Comparison of ENCODE assay signal across 1 cellular context in the genomic region with DNA sequence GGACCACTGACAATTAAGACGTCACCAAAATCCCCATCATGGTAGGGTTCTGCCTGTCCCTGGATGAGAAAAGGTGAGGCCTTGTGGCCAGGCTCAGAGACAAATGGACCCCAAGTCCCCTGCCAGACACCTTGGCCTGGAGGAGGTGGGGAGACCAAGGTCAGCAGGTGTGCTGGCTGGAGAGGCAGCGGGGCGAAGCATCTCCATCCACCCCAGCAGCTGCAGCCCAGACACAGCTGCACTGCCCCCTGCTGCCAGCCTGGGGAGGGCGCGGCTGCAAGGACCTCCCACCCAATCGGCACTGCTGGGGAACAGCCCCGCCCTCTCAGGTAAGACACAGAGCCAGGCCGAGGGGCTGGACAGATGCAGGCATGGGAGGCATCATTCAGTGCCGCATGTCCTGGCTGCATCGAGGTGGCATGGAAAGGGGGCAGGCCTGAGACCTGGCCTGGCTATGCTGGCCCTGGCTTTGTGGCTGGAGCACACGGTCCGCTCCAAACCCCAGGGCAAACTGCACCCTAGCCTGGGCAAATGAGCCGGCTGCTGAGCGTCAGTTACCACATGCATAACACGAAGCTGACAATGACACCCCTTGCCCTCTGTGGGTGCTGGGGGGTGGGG.
TF ChIP-seq lines count a peak whose summit lies in the region.

No MANE protein-coding gene starts in this region.

TF ChIP-seq in GM12878, 131 proteins besides CTCF, POLR2A, EP300 and RAD21:
- TF ChIP-seq, protein P1, sequence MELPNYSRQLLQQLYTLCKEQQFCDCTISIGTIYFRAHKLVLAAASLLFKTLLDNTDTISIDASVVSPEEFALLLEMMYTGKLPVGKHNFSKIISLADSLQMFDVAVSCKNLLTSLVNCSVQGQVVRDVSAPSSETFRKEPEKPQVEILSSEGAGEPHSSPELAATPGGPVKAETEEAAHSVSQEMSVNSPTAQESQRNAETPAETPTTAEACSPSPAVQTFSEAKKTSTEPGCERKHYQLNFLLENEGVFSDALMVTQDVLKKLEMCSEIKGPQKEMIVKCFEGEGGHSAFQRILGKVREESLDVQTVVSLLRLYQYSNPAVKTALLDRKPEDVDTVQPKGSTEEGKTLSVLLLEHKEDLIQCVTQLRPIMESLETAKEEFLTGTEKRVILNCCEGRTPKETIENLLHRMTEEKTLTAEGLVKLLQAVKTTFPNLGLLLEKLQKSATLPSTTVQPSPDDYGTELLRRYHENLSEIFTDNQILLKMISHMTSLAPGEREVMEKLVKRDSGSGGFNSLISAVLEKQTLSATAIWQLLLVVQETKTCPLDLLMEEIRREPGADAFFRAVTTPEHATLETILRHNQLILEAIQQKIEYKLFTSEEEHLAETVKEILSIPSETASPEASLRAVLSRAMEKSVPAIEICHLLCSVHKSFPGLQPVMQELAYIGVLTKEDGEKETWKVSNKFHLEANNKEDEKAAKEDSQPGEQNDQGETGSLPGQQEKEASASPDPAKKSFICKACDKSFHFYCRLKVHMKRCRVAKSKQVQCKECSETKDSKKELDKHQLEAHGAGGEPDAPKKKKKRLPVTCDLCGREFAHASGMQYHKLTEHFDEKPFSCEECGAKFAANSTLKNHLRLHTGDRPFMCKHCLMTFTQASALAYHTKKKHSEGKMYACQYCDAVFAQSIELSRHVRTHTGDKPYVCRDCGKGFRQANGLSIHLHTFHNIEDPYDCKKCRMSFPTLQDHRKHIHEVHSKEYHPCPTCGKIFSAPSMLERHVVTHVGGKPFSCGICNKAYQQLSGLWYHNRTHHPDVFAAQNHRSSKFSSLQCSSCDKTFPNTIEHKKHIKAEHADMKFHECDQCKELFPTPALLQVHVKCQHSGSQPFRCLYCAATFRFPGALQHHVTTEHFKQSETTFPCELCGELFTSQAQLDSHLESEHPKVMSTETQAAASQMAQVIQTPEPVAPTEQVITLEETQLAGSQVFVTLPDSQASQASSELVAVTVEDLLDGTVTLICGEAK (IDR thresholded peaks at IDR 0.05; ENCODE audit: borderline replicate concordance), result no peak
- TF ChIP-seq SMC3 (IDR thresholded peaks at IDR 0.05; ENCODE audit: borderline replicate concordance, low read length) (peak; percentile 44; the same call in 1 of the 2 replicates), YY1 (IDR thresholded peaks at IDR 0.05; ENCODE audit: low read depth, low read length) (0 out of 2 replicates have a peak, but pooled peaks have one; percentile 20), TCF12 (IDR thresholded peaks at IDR 0.05; ENCODE audit: low read depth, low read length) (0 out of 2 replicates have a peak, but pooled peaks have one; percentile 77), PAX5 (IDR thresholded peaks at IDR 0.05; ENCODE audit: borderline replicate concordance, low read depth, low read length) (peak; percentile 64; the same call in 1 of the 2 replicates), TCF3 (IDR thresholded peaks at IDR 0.05; ENCODE audit: borderline replicate concordance, insufficient read depth, low read depth, low read length) (peak; percentile 77; the same call in 1 of the 2 replicates), NBN (IDR thresholded peaks at IDR 0.05) (no peak)
